Comparison of ENCODE assay signal across 10 cellular contexts in the genomic region with DNA sequence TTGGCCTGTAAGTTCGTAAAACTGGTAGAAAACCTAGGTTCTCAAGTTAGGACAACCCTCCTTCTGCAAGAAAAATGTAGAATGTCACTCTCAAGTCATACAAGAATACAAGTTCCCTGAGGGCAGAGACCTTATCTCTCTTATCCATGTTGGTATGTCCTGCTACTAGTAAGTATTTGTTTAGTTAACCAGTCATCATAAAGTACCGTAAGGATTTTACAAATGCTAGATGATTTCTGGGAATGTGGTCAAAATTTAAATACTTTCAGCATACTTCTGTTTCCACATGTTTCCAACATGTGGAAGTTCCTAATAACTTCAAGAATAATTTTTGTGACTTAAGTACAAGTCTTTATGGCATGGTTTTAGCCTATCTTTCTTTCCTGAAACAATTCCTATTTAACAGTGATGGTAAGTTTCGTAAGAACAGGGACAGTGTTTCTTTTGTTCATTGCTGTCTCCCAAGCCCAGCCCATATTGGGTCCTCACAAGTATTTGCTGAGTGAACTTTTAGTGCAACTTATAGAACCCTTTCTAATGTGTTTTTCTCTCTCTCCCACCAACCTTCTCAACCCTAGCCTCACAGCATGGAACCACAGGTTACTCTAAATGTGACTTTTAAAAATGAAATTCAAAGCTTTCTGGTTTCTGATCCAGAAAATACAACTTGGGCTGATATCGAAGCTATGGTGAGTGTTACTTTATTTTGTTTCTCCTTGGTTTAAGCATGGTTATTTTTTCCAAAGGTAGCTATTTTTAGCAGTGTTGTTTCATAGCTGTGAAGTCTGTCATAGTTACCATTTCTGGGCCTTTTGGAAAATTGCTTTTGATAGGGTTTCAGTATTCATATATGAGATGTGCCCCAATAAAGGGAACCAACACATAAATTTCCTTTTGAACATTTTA. TPM values are rescaled to one million over a fixed set of nuclear protein-coding genes. Genes with fewer than 3 reads are reported as not detected.
A peak's percentile ranks its signal among the peaks of the same experiment; 100 is the strongest.
DNase-seq lines count a peak whose midpoint lies in the region; ATAC-seq lines count a peak whose summit lies in the region.
"Had no signal": no experiment of that assay in that cellular context is flagged by ENCODE, and none has a peak within 500 bp of the region (broad histone marks: within the 10 kb centered on the region; RNA-seq: fewer than 3 reads in every experiment).

No MANE protein-coding gene starts in this region.

- H3K9me3 Mint-ChIP-seq in activated CD4-positive, alpha-beta T cell treated with anti-CD3 and anti-CD28 coated beads for 36 hours (ENCODE audit: low read depth): no peaks in the 10 kb centered on the region
- H3K9me3 Mint-ChIP-seq in activated T-helper 17 cell treated with anti-CD3 and anti-CD28 coated beads, Interleukin-2, amount 50 U/mL, for 72 hours: no peaks in the 10 kb centered on the region
- H3K9me3 Mint-ChIP-seq in stimulated activated naive CD8-positive, alpha-beta T cell treated with anti-CD3 and anti-CD28 coated beads, Interleukin-15, amount 100 ng/mL, for 72 hours: no peaks in the 10 kb centered on the region

- DNase-seq in activated CD4-positive, alpha-beta T cell treated with anti-CD3 and anti-CD28 coated beads for 36 hours: no peak
- DNase-seq in activated CD4-positive, alpha-beta T cell treated with anti-CD3 and anti-CD28 coated beads, Interleukin-2, amount 50 U/mL, for 48 hours: no peak
- DNase-seq in hepatic stellate cell (ENCODE audit: low spot score) (peak; percentile 48), activated gamma-delta T cell treated with Interleukin-2 at 50 U/mL for 16 hours (no peak), 8988T (no peak)
- DNase-seq in stimulated activated naive CD8-positive, alpha-beta T cell treated with anti-CD3 and anti-CD28 coated beads, Interleukin-15, amount 100 ng/mL, for 72 hours: no peak
- no peak for DNase-seq in stimulated activated CD4-positive, alpha-beta T cell treated with anti-CD3 and anti-CD28 coated beads, Interleukin-12 subunit alpha, Interleukin-12 subunit beta, amount 100 ng/mL, for 4 hours
- DNase-seq: adrenal gland; stimulated activated CD4-positive, alpha-beta T cell treated with anti-CD3 and anti-CD28 coated beads, Interleukin-4, amount 100 ng/mL, for 1 hour had no signal

- peak overlapping the region; percentile 46 for H3K4me3 Mint-ChIP-seq in activated CD4-positive, alpha-beta T cell treated with anti-CD3 and anti-CD28 coated beads for 36 hours
- H3K4me3 Mint-ChIP-seq in activated T-helper 17 cell treated with anti-CD3 and anti-CD28 coated beads, Interleukin-2, amount 50 U/mL, for 72 hours: peak overlapping the region; percentile 79
- H3K4me3 Mint-ChIP-seq in stimulated activated naive CD8-positive, alpha-beta T cell treated with anti-CD3 and anti-CD28 coated beads, Interleukin-15, amount 100 ng/mL, for 72 hours: peak overlapping the region; percentile 71 to 86

- POLR2A ChIA-PET in activated CD4-positive, alpha-beta T cell treated with anti-CD3 and anti-CD28 coated beads for 36 hours (lab: Charles Lee): interaction anchor here (0.6 to 0.7 kb wide), 2 partner anchors 113 to 141 kb away, joined by 3 read pairs; no protein-coding TSS in a partner anchor

- CTCF ChIA-PET in activated CD4-positive, alpha-beta T cell treated with anti-CD3 and anti-CD28 coated beads for 36 hours (lab: Charles Lee): interaction anchor here (1.0 kb wide), 1 partner anchor 14 kb away, joined by 4 read pairs; no protein-coding TSS in a partner anchor

- H3K27me3 Mint-ChIP-seq in activated CD4-positive, alpha-beta T cell treated with anti-CD3 and anti-CD28 coated beads for 36 hours: no peaks in the 10 kb centered on the region
- no peaks in the 10 kb centered on the region for H3K27me3 Mint-ChIP-seq in activated T-helper 17 cell treated with anti-CD3 and anti-CD28 coated beads, Interleukin-2, amount 50 U/mL, for 72 hours
- H3K27me3 Mint-ChIP-seq in stimulated activated naive CD8-positive, alpha-beta T cell treated with anti-CD3 and anti-CD28 coated beads, Interleukin-15, amount 100 ng/mL, for 72 hours: no peaks in the 10 kb centered on the region

- H3K4me1 Mint-ChIP-seq in activated CD4-positive, alpha-beta T cell treated with anti-CD3 and anti-CD28 coated beads for 36 hours: peaks cover 46% of the 10 kb centered on the region
- H3K4me1 Mint-ChIP-seq in activated T-helper 17 cell treated with anti-CD3 and anti-CD28 coated beads, Interleukin-2, amount 50 U/mL, for 72 hours: peaks cover 26% of the 10 kb centered on the region
- H3K4me1 Mint-ChIP-seq in stimulated activated naive CD8-positive, alpha-beta T cell treated with anti-CD3 and anti-CD28 coated beads, Interleukin-15, amount 100 ng/mL, for 72 hours: peaks cover 54% of the 10 kb centered on the region

- no peak for ATAC-seq in activated CD4-positive, alpha-beta T cell treated with anti-CD3 and anti-CD28 coated beads for 36 hours
- ATAC-seq in activated T-helper 17 cell treated with anti-CD3 and anti-CD28 coated beads, Interleukin-2, amount 50 U/mL, for 72 hours (replicated peaks): peak; percentile 7
- no peak for ATAC-seq in stimulated activated naive CD8-positive, alpha-beta T cell treated with anti-CD3 and anti-CD28 coated beads, Interleukin-15, amount 100 ng/mL, for 72 hours

- peak overlapping the region; percentile 88 for H3K27ac Mint-ChIP-seq in activated CD4-positive, alpha-beta T cell treated with anti-CD3 and anti-CD28 coated beads for 36 hours
- peak overlapping the region; percentile 96 for H3K27ac Mint-ChIP-seq in activated T-helper 17 cell treated with anti-CD3 and anti-CD28 coated beads, Interleukin-2, amount 50 U/mL, for 72 hours
- H3K27ac Mint-ChIP-seq in stimulated activated naive CD8-positive, alpha-beta T cell treated with anti-CD3 and anti-CD28 coated beads, Interleukin-15, amount 100 ng/mL, for 72 hours: peak overlapping the region; percentile 92 to 97

- H3K36me3 Mint-ChIP-seq in activated CD4-positive, alpha-beta T cell treated with anti-CD3 and anti-CD28 coated beads for 36 hours (ENCODE audit: low read depth): peaks cover 27% of the 10 kb centered on the region
- peaks cover 64% of the 10 kb centered on the region for H3K36me3 Mint-ChIP-seq in activated T-helper 17 cell treated with anti-CD3 and anti-CD28 coated beads, Interleukin-2, amount 50 U/mL, for 72 hours (ENCODE audit: low read depth)

- intact Hi-C loops in activated CD4-positive, alpha-beta T cell treated with anti-CD3 and anti-CD28 coated beads for 36 hours (cut with DNase I, micrococcal nuclease): loop anchor here in 1 of 2 experiments (10.0 kb wide), 1 partner anchor 611 kb away; a partner anchor contains a TSS

RNA-seq across cellular contexts. Expression of a gene that starts 4.5 kb away (rescaled TPM):
- total RNA-seq in activated CD4-positive, alpha-beta T cell treated with anti-CD3 and anti-CD28 coated beads for 36 hours: 10 to 100 TPM; 52.8 to 55.6 TPM
- 10 to 100 TPM; 47.2 to 83.1 TPM for total RNA-seq in activated T-helper 17 cell treated with anti-CD3 and anti-CD28 coated beads, Interleukin-2, amount 50 U/mL, for 72 hours

RNA-seq across cellular contexts. Expression of a gene that starts 36.2 kb away (rescaled TPM):
- total RNA-seq in activated CD4-positive, alpha-beta T cell treated with anti-CD3 and anti-CD28 coated beads for 36 hours: 10 to 100 TPM; 10.7 to 10.8 TPM
- total RNA-seq in activated T-helper 17 cell treated with anti-CD3 and anti-CD28 coated beads, Interleukin-2, amount 50 U/mL, for 72 hours: 10 to 100 TPM in 1 of 2 donors, 1 to 10 TPM in 1; 9.5 to 28.4 TPM

RNA-seq across cellular contexts. Expression of a gene that starts 50.3 kb away (rescaled TPM):
- 100 to 1,000 TPM in 1 of 2 experiments, 10 to 100 TPM in 1; 99.9 to 115 TPM for total RNA-seq in activated CD4-positive, alpha-beta T cell treated with anti-CD3 and anti-CD28 coated beads for 36 hours
- 10 to 100 TPM; 80.3 to 93.4 TPM for total RNA-seq in activated T-helper 17 cell treated with anti-CD3 and anti-CD28 coated beads, Interleukin-2, amount 50 U/mL, for 72 hours

RNA-seq across cellular contexts. Expression of a gene that starts 53.0 kb away (rescaled TPM):
- under 1 TPM in 1 of 2 experiments, not detected in 1; 0.27 TPM for total RNA-seq in activated CD4-positive, alpha-beta T cell treated with anti-CD3 and anti-CD28 coated beads for 36 hours
- total RNA-seq in activated T-helper 17 cell treated with anti-CD3 and anti-CD28 coated beads, Interleukin-2, amount 50 U/mL, for 72 hours: 1 to 10 TPM in 1 of 2 donors, not detected in 1; 1.1 TPM
- total RNA-seq: adrenal gland had no signal

RNA-seq across cellular contexts. Expression of a gene that starts 58.3 kb away (rescaled TPM):
- total RNA-seq in activated CD4-positive, alpha-beta T cell treated with anti-CD3 and anti-CD28 coated beads for 36 hours: 1,000 to 10,000 TPM; 2,288 to 7,298 TPM
- total RNA-seq in activated T-helper 17 cell treated with anti-CD3 and anti-CD28 coated beads, Interleukin-2, amount 50 U/mL, for 72 hours: 1,000 to 10,000 TPM; 5,691 to 6,034 TPM
